In the genomic region with DNA sequence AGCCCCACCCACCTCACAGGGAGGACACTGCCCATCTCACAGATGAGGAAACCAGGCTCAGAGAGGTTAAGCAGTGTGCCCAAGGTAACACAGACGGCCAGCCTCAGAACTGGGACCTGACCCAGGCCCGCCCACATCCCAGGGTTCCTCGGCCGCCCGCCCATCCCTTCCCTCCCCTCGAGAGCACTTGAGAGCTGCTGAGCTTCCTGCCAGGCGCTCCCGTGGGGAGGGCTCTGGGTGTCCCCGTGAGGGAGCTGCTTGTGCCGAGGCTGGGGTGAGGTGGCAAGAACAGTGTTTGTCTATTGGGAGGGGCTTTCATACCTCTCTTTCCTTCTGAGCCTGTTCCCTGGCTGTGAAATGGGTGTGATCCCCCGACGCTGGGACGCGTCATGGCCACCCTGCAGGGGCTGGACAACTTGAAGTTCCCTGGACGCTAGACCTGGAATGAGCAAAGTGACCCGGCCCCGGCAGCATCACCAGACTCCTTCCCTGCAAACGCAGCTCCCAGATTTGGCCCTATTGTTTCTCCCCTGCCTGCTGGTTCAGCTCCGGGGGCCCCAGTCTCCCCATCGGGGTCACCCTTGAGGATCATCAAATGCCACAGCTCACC, we compare ENCODE assay signal across 33 cellular contexts.
"Had no signal": no experiment of that assay in that cellular context is flagged by ENCODE, and none has a peak within 500 bp of the region (broad histone marks: within the 10 kb centered on the region; RNA-seq: fewer than 3 reads in every experiment).

No MANE protein-coding gene starts in this region.

- H2AFZ ChIP-seq: hepatocyte had no signal

- H3K27me3 Mint-ChIP-seq: activated naive CD8-positive, alpha-beta T cell; stimulated activated memory B cell treated with anti-CD40 and anti-IgM and Interleukin-4, amounts not matched to agents 10 μg/mL and 1 μg/mL and 100 μg/mL, for 72 hours; stimulated activated naive CD8-positive, alpha-beta T cell treated with anti-CD3 and anti-CD28 coated beads, Interleukin-15, amount 100 ng/mL, for 72 hours had no signal

- H3K4me3 Mint-ChIP-seq: activated naive CD8-positive, alpha-beta T cell; activated T-cell treated with anti-CD3 and anti-CD28 coated beads, Interleukin-2, amount 50 U/mL, for 72 hours; naive B cell; nephron progenitor cell; stimulated activated memory B cell treated with anti-CD40 and anti-IgM and Interleukin-4, amounts not matched to agents 10 μg/mL and 1 μg/mL and 100 μg/mL, for 72 hours; stimulated activated naive CD8-positive, alpha-beta T cell treated with anti-CD3 and anti-CD28 coated beads, Interleukin-15, amount 100 ng/mL, for 72 hours; T-helper 1 cell treated with Interleukin-12 subunit alpha and Interleukin-12 subunit beta and Interleukin-4 antibody, amounts not matched to agents 30 μg/mL and 1 μg/mL, for 36 hours had no signal

- H3K79me2 ChIP-seq: hepatocyte had no signal

- H3K4me1 Mint-ChIP-seq: stimulated activated memory B cell treated with anti-CD40 and anti-IgM and Interleukin-4, amounts not matched to agents 10 μg/mL and 1 μg/mL and 100 μg/mL, for 72 hours; stimulated activated naive CD8-positive, alpha-beta T cell treated with anti-CD3 and anti-CD28 coated beads, Interleukin-15, amount 100 ng/mL, for 72 hours had no signal

- H3K4me1 ChIP-seq: colonic mucosa, sigmoid colon had no signal

- H3K9me3 Mint-ChIP-seq: activated T-cell treated with anti-CD3 and anti-CD28 coated beads, Interleukin-2, amount 50 U/mL, for 72 hours; naive B cell; nephron progenitor cell; stimulated activated memory B cell treated with anti-CD40 and anti-IgM and Interleukin-4, amounts not matched to agents 10 μg/mL and 1 μg/mL and 100 μg/mL, for 72 hours; stimulated activated naive CD8-positive, alpha-beta T cell treated with anti-CD3 and anti-CD28 coated beads, Interleukin-15, amount 100 ng/mL, for 72 hours; T-helper 1 cell treated with Interleukin-12 subunit alpha and Interleukin-12 subunit beta and Interleukin-4 antibody, amounts not matched to agents 30 μg/mL and 1 μg/mL, for 36 hours had no signal

- DNase-seq: activated CD4-positive, alpha-beta T cell treated with anti-CD3 and anti-CD28 coated beads for 4 hours; activated CD4-positive, alpha-beta T cell treated with anti-CD3 and anti-CD28 coated beads, Interleukin-2, amount 50 U/mL, for 4 hours; activated naive CD4-positive, alpha-beta T cell; activated T-cell treated with anti-CD3 and anti-CD28 coated beads for 4 hours; activated T-cell treated with anti-CD3 and anti-CD28 coated beads, Interleukin-2, amount 50 U/mL, for 72 hours; anterior cingulate cortex; cerebellar nuclear complex; colonic mucosa; effector CD8-positive, alpha-beta T cell; glutamatergic neuron; islet precursor cell; left cardiac atrium; mammary epithelial cell; naive B cell; nephron progenitor cell; ovary; sigmoid colon; small intestine; stimulated activated CD4-positive, alpha-beta T cell treated with anti-CD3 and anti-CD28 coated beads, Interleukin-1b, Interleukin-23, amount 100 ng/mL, for 48 hours; stimulated activated CD4-positive, alpha-beta T cell treated with anti-CD3 and anti-CD28 coated beads, Interleukin-4, amount 100 ng/mL, for 4 hours; stimulated activated CD8-positive, alpha-beta memory T cell treated with anti-CD3 and anti-CD28 coated beads, Interleukin-4, amount 100 ng/mL, for 48 hours; stimulated activated naive CD8-positive, alpha-beta T cell treated with anti-CD3 and anti-CD28 coated beads, Interleukin-15, amount 100 ng/mL, for 72 hours; substantia nigra; T-helper 9 cell had no signal

- ATAC-seq: activated T-cell treated with anti-CD3 and anti-CD28 coated beads, Interleukin-2, amount 50 U/mL, for 72 hours; left cardiac atrium; stimulated activated memory B cell treated with anti-CD40 and anti-IgM and Interleukin-4, amounts not matched to agents 10 μg/mL and 1 μg/mL and 100 μg/mL, for 72 hours; stimulated activated naive CD8-positive, alpha-beta T cell treated with anti-CD3 and anti-CD28 coated beads, Interleukin-15, amount 100 ng/mL, for 72 hours had no signal

- H3K36me3 ChIP-seq: colonic mucosa, ovary had no signal

- FAIRE-seq: bronchial epithelial cell, frontal cortex, small intestine, TTC549 had no signal

- H3K27me3 ChIP-seq: colonic mucosa, hepatocyte, ovary, sigmoid colon had no signal

- H3K4me3 ChIP-seq: colonic mucosa, hepatocyte, ovary, sigmoid colon had no signal

- H3K4me2 ChIP-seq: hepatocyte had no signal

- H3K27ac ChIP-seq: colonic mucosa, hepatocyte, ovary, sigmoid colon, VCaP had no signal

- H3K36me3 Mint-ChIP-seq: activated naive CD8-positive, alpha-beta T cell; naive B cell; stimulated activated memory B cell treated with anti-CD40 and anti-IgM and Interleukin-4, amounts not matched to agents 10 μg/mL and 1 μg/mL and 100 μg/mL, for 72 hours had no signal

- H3K9me3 ChIP-seq: colonic mucosa, ovary, sigmoid colon had no signal

- H3K27ac Mint-ChIP-seq: activated naive CD8-positive, alpha-beta T cell; activated T-cell treated with anti-CD3 and anti-CD28 coated beads, Interleukin-2, amount 50 U/mL, for 72 hours; nephron progenitor cell; progenitor cell of endocrine pancreas; stimulated activated memory B cell treated with anti-CD40 and anti-IgM and Interleukin-4, amounts not matched to agents 10 μg/mL and 1 μg/mL and 100 μg/mL, for 72 hours; T-helper 1 cell treated with Interleukin-12 subunit alpha and Interleukin-12 subunit beta and Interleukin-4 antibody, amounts not matched to agents 30 μg/mL and 1 μg/mL, for 36 hours had no signal
